ENCODE assay signal across 10 cellular contexts in genomic region chr16:17346774-17347569, GRCh38.
DNase-seq lines count a peak whose midpoint lies in the region; ATAC-seq and TF ChIP-seq lines count a peak whose summit lies in the region.
"Had no signal": no experiment of that assay in that cellular context is flagged by ENCODE, and none has a peak within 500 bp of the region (broad histone marks: within the 10 kb centered on the region; RNA-seq: fewer than 3 reads in every experiment).

No MANE protein-coding gene starts in this region.

- ATAC-seq in effector memory CD8-positive, alpha-beta T cell (replicated peaks), result no peak
- ATAC-seq in psoas muscle, result no peak

- no peaks in the 10 kb centered on the region for H3K27me3 ChIP-seq in rectal smooth muscle tissue (ENCODE audit: control insufficient read depth, insufficient read depth, low read length)
- H3K27me3 ChIP-seq in psoas muscle (ENCODE audit: insufficient read depth in 3 of 3, low read length in 2 of 3), result no peaks in the 10 kb centered on the region

- H3K36me3 ChIP-seq in rectal smooth muscle tissue (ENCODE audit: control insufficient read depth, insufficient read depth, low read length), result no peaks in the 10 kb centered on the region
- H3K36me3 ChIP-seq in psoas muscle (ENCODE audit: insufficient read depth in 1 of 2, low read depth in 1 of 2), result no peaks in the 10 kb centered on the region

- H3K4me1 Mint-ChIP-seq in effector memory CD8-positive, alpha-beta T cell (ENCODE audit: low read depth in 2 of 2), result peaks cover 63 to 65% of the 10 kb centered on the region in 2 donors

- H3K9me3 ChIP-seq in psoas muscle, result no peaks in the 10 kb centered on the region

- intact Hi-C loops in psoas muscle (cut with DNase I), result no loop called here

- no peaks in the 10 kb centered on the region for H3K9me3 Mint-ChIP-seq in effector memory CD8-positive, alpha-beta T cell

- peak overlapping the region; percentile 90 for H3K27ac ChIP-seq in rectal smooth muscle tissue (ENCODE audit: low read depth, low read length)
- no peak overlapping the region for H3K27ac ChIP-seq in psoas muscle
- H3K27ac ChIP-seq: epithelial cell of prostate had no signal

- H3K4me3 Mint-ChIP-seq in effector memory CD8-positive, alpha-beta T cell, result peak overlapping the region; percentile 60 to 68

- no peak overlapping the region for H3K4me3 ChIP-seq in rectal smooth muscle tissue (ENCODE audit: low read length)
- H3K4me3 ChIP-seq in psoas muscle, result no peak overlapping the region

- H3K9ac ChIP-seq in rectal smooth muscle tissue (ENCODE audit: low read length), result no peak overlapping the region

- H3K4me1 ChIP-seq in rectal smooth muscle tissue (ENCODE audit: control insufficient read depth, insufficient read depth, low read length) (peaks cover 23% of the 10 kb centered on the region), psoas muscle (peaks cover 10% of the 10 kb centered on the region)

- peaks cover 18% of the 10 kb centered on the region for H3K36me3 Mint-ChIP-seq in effector memory CD8-positive, alpha-beta T cell (ENCODE audit: insufficient read depth)

- 78 to 80% (median 79%) methylated on average over 10 of the region's 10 CpGs for WGBS in psoas muscle, 3 donors

- peak; percentile 39 for DNase-seq in GM10266 (ENCODE audit: extremely low spot score)
- DNase-seq in NAMALWA (ENCODE audit: low spot score), result peak; percentile 33
- DNase-seq in effector memory CD8-positive, alpha-beta T cell, result peak in 1 of 3 experiments; percentile 8
- no peak for DNase-seq in psoas muscle
- no peak for DNase-seq in cerebellum (ENCODE audit: low spot score)
- no peak for DNase-seq in occipital lobe (lab: John Stamatoyannopoulos, UW)
- no peak for DNase-seq in SIG-M5 treated with dmso at 0.1 percent for 504 hours (lab: John Stamatoyannopoulos, UW; ENCODE audit: unreplicated experiment)
- DNase-seq: NCI-H1092 treated with DMSO at 0.1 percent for 48 hours had no signal

- TF ChIP-seq CTCF in GM10266 (IDR thresholded peaks at IDR 0.05; ENCODE audit: control insufficient read depth, insufficient read depth, low read depth, missing control alignments), result no peak
- no peak for TF ChIP-seq CTCF in psoas muscle (IDR thresholded peaks at IDR 0.05)

- no peaks in the 10 kb centered on the region for H3K27me3 Mint-ChIP-seq in effector memory CD8-positive, alpha-beta T cell

- peak overlapping the region; percentile 91 to 93 for H3K27ac Mint-ChIP-seq in effector memory CD8-positive, alpha-beta T cell

Comparison
In these comparisons a context has a peak if more than half of its experiments do, and no peak if none do; other contexts are left out.
1. DNase-seq: peak in GM10266 (single experiment) and NAMALWA (single experiment); none in psoas muscle (0 of 2), cerebellum (single experiment), occipital lobe (single experiment) and SIG-M5 treated with dmso at 0.1 percent for 504 hours (single experiment).